25 cellular contexts compared by ENCODE assay signal in the genomic region with DNA sequence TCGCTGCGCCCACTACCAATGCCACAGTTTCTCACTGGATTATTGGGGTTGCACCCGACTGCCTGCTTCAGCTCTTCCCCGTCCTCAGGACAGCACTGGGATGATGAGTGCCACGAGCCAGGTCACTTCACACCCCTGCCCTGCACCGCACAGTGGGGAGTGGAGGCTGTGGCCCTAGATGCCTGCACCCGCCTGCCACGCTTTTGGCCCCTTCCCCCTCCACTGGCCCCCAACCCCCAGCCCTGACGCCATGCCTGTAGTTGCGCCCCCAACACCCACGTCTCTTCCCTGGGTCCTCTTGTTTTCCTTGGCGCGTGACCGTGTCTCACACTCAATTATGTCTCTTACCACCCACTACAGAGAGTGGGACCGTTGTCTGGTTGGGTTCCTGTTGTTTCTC.
"Had no signal": no experiment of that assay in that cellular context is flagged by ENCODE, and none has a peak within 500 bp of the region (broad histone marks: within the 10 kb centered on the region; RNA-seq: fewer than 3 reads in every experiment).

No MANE protein-coding gene starts in this region.

- H3K4me1 Mint-ChIP-seq: activated CD4-positive, alpha-beta memory T cell treated with anti-CD3 and anti-CD28 coated beads, Interleukin-2, amount 10 ng/mL, durations not matched to agents 7 days and 5 days; activated CD4-positive, alpha-beta T cell treated with anti-CD3 and anti-CD28 coated beads, Interleukin-2, amount 10 ng/mL, durations not matched to agents 7 days and 5 days; naive thymus-derived CD8-positive, alpha-beta T cell had no signal

- H3K36me3 Mint-ChIP-seq: activated naive CD8-positive, alpha-beta T cell; naive thymus-derived CD8-positive, alpha-beta T cell; type B pancreatic cell had no signal

- H3K36me3 ChIP-seq: colonic mucosa, esophagus squamous epithelium, heart right ventricle, ovary, prostate gland, spleen had no signal

- H3K27me3 ChIP-seq: body of pancreas, colonic mucosa, esophagus squamous epithelium, heart right ventricle, ovary, spleen, testis had no signal

- H3K9me3 Mint-ChIP-seq: activated CD4-positive, alpha-beta memory T cell treated with anti-CD3 and anti-CD28 coated beads, Interleukin-2, amount 10 ng/mL, durations not matched to agents 7 days and 5 days; activated CD4-positive, alpha-beta T cell treated with anti-CD3 and anti-CD28 coated beads, Interleukin-2, amount 10 ng/mL, durations not matched to agents 7 days and 5 days; activated T-helper 2 cell treated with anti-CD3 and anti-CD28 coated beads, Interferon-gamma antibody, Interleukin-2, Interleukin-4, amounts not matched to agents 10 μg/mL and 5 μg/mL and 100 μg/mL, durations not matched to agents 14 hours and 24 hours and 36 hours; naive thymus-derived CD8-positive, alpha-beta T cell; type B pancreatic cell had no signal

- H3K27ac Mint-ChIP-seq: activated CD4-positive, alpha-beta memory T cell treated with anti-CD3 and anti-CD28 coated beads, Interleukin-2, amount 10 ng/mL, durations not matched to agents 7 days and 5 days; activated CD4-positive, alpha-beta T cell treated with anti-CD3 and anti-CD28 coated beads, Interleukin-2, amount 10 ng/mL, durations not matched to agents 7 days and 5 days; activated naive CD8-positive, alpha-beta T cell; activated T-helper 2 cell treated with anti-CD3 and anti-CD28 coated beads, Interferon-gamma antibody, Interleukin-2, Interleukin-4, amounts not matched to agents 10 μg/mL and 5 μg/mL and 100 μg/mL, durations not matched to agents 14 hours and 24 hours and 36 hours; T-helper 17 cell had no signal

- H3K4me3 Mint-ChIP-seq: activated CD4-positive, alpha-beta memory T cell treated with anti-CD3 and anti-CD28 coated beads, Interleukin-2, amount 10 ng/mL, durations not matched to agents 7 days and 5 days; activated CD4-positive, alpha-beta T cell treated with anti-CD3 and anti-CD28 coated beads, Interleukin-2, amount 10 ng/mL, durations not matched to agents 7 days and 5 days; activated naive CD8-positive, alpha-beta T cell; naive thymus-derived CD8-positive, alpha-beta T cell; T-helper 17 cell; type B pancreatic cell had no signal

- DNase-seq: activated CD4-positive, alpha-beta memory T cell treated with anti-CD3 and anti-CD28 coated beads, Interleukin-2, amount 10 ng/mL, durations not matched to agents 7 days and 5 days; activated CD4-positive, alpha-beta T cell treated with anti-CD3 and anti-CD28 coated beads, Interleukin-2, amount 10 ng/mL, durations not matched to agents 7 days and 5 days; activated CD4-positive, CD25-positive, alpha-beta regulatory T cell treated with anti-CD3 and anti-CD28 coated beads, Interleukin-2, amount 50 U/mL, for 72 hours; activated CD8-positive, alpha-beta memory T cell treated with anti-CD3 and anti-CD28 coated beads, Interleukin-2, amount 50 U/mL, for 48 hours; activated T-cell treated with anti-CD3 and anti-CD28 coated beads, Interleukin-2, amount 50 U/mL, for 48 hours; anterior cingulate cortex; body of pancreas; cerebellar nuclear complex; colonic mucosa; effector CD8-positive, alpha-beta T cell; esophagus squamous epithelium; foreskin melanocyte; heart right ventricle; midbrain; naive thymus-derived CD8-positive, alpha-beta T cell; ovary; spleen; stimulated activated naive CD8-positive, alpha-beta T cell treated with anti-CD3 and anti-CD28 coated beads, Interleukin-15, Interleukin-2, amounts not matched to agents 100 U/mL and 50 U/mL, for 24 hours; T-helper 17 cell; T1000; testis had no signal

- H3K9me3 ChIP-seq: body of pancreas, colonic mucosa, esophagus squamous epithelium, heart right ventricle, ovary, prostate gland, spleen, testis had no signal

- H3K27me3 Mint-ChIP-seq: activated CD4-positive, alpha-beta memory T cell treated with anti-CD3 and anti-CD28 coated beads, Interleukin-2, amount 10 ng/mL, durations not matched to agents 7 days and 5 days; activated CD4-positive, alpha-beta T cell treated with anti-CD3 and anti-CD28 coated beads, Interleukin-2, amount 10 ng/mL, durations not matched to agents 7 days and 5 days; activated naive CD8-positive, alpha-beta T cell had no signal

- H3K4me3 ChIP-seq: body of pancreas, colonic mucosa, esophagus squamous epithelium, heart right ventricle, ovary, prostate gland, spleen, testis had no signal

- H3K4me1 ChIP-seq: colonic mucosa had no signal
